1 cellular context compared by ENCODE assay signal in the genomic region with DNA sequence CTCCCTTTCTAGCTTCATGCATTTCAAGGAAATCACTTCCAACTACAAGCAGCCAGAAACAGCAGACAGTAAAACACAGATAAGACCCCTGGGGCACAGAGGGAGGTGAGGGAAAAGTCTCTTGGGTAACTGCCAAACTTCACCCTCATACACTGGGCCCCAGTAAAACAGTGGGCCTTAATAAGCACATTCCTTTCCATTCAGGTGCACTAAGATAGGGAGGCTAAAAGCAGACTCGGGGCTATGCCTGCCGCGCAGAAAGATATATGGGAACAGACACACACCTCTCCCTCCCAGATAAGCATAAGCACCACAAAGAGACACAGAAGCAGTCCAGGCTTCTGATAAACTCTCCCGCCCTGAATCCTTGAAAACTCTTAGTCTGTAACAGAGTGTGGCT.
A peak's percentile ranks its signal among the peaks of the same experiment; 100 is the strongest.
TF ChIP-seq lines count a peak whose summit lies in the region.

No MANE protein-coding gene starts in this region.

TF ChIP-seq in K562, 482 proteins besides CTCF, POLR2A, EP300 and RAD21 (continued from another document and continues in another):
- TF ChIP-seq, protein P1, sequence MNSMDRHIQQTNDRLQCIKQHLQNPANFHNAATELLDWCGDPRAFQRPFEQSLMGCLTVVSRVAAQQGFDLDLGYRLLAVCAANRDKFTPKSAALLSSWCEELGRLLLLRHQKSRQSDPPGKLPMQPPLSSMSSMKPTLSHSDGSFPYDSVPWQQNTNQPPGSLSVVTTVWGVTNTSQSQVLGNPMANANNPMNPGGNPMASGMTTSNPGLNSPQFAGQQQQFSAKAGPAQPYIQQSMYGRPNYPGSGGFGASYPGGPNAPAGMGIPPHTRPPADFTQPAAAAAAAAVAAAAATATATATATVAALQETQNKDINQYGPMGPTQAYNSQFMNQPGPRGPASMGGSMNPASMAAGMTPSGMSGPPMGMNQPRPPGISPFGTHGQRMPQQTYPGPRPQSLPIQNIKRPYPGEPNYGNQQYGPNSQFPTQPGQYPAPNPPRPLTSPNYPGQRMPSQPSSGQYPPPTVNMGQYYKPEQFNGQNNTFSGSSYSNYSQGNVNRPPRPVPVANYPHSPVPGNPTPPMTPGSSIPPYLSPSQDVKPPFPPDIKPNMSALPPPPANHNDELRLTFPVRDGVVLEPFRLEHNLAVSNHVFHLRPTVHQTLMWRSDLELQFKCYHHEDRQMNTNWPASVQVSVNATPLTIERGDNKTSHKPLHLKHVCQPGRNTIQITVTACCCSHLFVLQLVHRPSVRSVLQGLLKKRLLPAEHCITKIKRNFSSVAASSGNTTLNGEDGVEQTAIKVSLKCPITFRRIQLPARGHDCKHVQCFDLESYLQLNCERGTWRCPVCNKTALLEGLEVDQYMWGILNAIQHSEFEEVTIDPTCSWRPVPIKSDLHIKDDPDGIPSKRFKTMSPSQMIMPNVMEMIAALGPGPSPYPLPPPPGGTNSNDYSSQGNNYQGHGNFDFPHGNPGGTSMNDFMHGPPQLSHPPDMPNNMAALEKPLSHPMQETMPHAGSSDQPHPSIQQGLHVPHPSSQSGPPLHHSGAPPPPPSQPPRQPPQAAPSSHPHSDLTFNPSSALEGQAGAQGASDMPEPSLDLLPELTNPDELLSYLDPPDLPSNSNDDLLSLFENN (IDR thresholded peaks at IDR 0.05; ENCODE audit: low read depth in 2 of 2, low read length in 2 of 2) = peak in 1 of 2 experiments; percentile 84; a peak in 2 of 4 replicates
- no peak for TF ChIP-seq ERF (CRISPR knock-in tag; IDR thresholded peaks at IDR 0.05)
- TF ChIP-seq TFAM (CRISPR knock-in tag; conservative IDR thresholded peaks at IDR 0.05) = no peak
- TF ChIP-seq KLF16 (IDR thresholded peaks at IDR 0.05) = peak; percentile 93
- TF ChIP-seq ETV6 (IDR thresholded peaks at IDR 0.05; ENCODE audit: borderline replicate concordance in 1 of 2, low read depth in 2 of 2, low read length in 1 of 2) = 0 out of 4 replicates have a peak, but pooled peaks of 1 of the 2 experiments have one; percentile 65
- no peak for TF ChIP-seq ETV6 (CRISPR knock-in tag; IDR thresholded peaks at IDR 0.05; ENCODE audit: borderline replicate concordance)
- no peak for TF ChIP-seq ZNF134 (CRISPR knock-in tag; conservative IDR thresholded peaks at IDR 0.05)
- TF ChIP-seq ZNF3 (CRISPR knock-in tag; IDR thresholded peaks at IDR 0.05) = no peak
- TF ChIP-seq, protein P2, sequence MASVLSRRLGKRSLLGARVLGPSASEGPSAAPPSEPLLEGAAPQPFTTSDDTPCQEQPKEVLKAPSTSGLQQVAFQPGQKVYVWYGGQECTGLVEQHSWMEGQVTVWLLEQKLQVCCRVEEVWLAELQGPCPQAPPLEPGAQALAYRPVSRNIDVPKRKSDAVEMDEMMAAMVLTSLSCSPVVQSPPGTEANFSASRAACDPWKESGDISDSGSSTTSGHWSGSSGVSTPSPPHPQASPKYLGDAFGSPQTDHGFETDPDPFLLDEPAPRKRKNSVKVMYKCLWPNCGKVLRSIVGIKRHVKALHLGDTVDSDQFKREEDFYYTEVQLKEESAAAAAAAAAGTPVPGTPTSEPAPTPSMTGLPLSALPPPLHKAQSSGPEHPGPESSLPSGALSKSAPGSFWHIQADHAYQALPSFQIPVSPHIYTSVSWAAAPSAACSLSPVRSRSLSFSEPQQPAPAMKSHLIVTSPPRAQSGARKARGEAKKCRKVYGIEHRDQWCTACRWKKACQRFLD (CRISPR knock-in tag; IDR thresholded peaks at IDR 0.05) = no peak
- no peak for TF ChIP-seq RBM39 (optimal IDR thresholded peaks at IDR 0.05; ENCODE audit: low read depth, low read length)
- peak; percentile 75; the same call in 1 of the 2 replicates for TF ChIP-seq TARDBP (IDR thresholded peaks at IDR 0.05)
- TF ChIP-seq, protein P3, sequence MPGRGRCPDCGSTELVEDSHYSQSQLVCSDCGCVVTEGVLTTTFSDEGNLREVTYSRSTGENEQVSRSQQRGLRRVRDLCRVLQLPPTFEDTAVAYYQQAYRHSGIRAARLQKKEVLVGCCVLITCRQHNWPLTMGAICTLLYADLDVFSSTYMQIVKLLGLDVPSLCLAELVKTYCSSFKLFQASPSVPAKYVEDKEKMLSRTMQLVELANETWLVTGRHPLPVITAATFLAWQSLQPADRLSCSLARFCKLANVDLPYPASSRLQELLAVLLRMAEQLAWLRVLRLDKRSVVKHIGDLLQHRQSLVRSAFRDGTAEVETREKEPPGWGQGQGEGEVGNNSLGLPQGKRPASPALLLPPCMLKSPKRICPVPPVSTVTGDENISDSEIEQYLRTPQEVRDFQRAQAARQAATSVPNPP (IDR thresholded peaks at IDR 0.05; ENCODE audit: borderline replicate concordance, insufficient read depth, insufficient read length) = no peak
- TF ChIP-seq ARID2 (IDR thresholded peaks at IDR 0.05) = no peak
- TF ChIP-seq, protein P4, sequence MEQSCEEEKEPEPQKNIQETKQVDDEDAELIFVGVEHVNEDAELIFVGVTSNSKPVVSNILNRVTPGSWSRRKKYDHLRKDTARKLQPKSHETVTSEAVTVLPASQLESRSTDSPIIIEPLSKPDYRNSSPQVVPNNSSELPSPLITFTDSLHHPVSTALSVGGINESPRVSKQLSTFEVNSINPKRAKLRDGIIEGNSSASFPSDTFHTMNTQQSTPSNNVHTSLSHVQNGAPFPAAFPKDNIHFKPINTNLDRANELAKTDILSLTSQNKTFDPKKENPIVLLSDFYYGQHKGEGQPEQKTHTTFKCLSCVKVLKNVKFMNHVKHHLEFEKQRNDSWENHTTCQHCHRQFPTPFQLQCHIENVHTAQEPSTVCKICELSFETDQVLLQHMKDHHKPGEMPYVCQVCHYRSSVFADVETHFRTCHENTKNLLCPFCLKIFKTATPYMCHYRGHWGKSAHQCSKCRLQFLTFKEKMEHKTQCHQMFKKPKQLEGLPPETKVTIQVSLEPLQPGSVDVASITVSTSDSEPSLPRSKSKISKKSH (CRISPR knock-in tag; IDR thresholded peaks at IDR 0.05) = no peak
- TF ChIP-seq, protein P5, sequence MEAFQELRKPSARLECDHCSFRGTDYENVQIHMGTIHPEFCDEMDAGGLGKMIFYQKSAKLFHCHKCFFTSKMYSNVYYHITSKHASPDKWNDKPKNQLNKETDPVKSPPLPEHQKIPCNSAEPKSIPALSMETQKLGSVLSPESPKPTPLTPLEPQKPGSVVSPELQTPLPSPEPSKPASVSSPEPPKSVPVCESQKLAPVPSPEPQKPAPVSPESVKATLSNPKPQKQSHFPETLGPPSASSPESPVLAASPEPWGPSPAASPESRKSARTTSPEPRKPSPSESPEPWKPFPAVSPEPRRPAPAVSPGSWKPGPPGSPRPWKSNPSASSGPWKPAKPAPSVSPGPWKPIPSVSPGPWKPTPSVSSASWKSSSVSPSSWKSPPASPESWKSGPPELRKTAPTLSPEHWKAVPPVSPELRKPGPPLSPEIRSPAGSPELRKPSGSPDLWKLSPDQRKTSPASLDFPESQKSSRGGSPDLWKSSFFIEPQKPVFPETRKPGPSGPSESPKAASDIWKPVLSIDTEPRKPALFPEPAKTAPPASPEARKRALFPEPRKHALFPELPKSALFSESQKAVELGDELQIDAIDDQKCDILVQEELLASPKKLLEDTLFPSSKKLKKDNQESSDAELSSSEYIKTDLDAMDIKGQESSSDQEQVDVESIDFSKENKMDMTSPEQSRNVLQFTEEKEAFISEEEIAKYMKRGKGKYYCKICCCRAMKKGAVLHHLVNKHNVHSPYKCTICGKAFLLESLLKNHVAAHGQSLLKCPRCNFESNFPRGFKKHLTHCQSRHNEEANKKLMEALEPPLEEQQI (IDR thresholded peaks at IDR 0.05) = peak; percentile 88
- TF ChIP-seq MTA1 (IDR thresholded peaks at IDR 0.05; ENCODE audit: borderline replicate concordance) = peak; percentile 88
- TF ChIP-seq ZFP1 (CRISPR knock-in tag; IDR thresholded peaks at IDR 0.05) = no peak
- TF ChIP-seq TRIM24 (IDR thresholded peaks at IDR 0.05) = peak; percentile 96 to 98
- TF ChIP-seq MAFF (IDR thresholded peaks at IDR 0.05; ENCODE audit: low read length) = peak; percentile 50; the same call in 1 of the 2 replicates
- no peak for TF ChIP-seq CEBPG (CRISPR knock-in tag; IDR thresholded peaks at IDR 0.05)
- TF ChIP-seq CEBPG (tag; conservative IDR thresholded peaks at IDR 0.05 in 1 of 2, IDR thresholded peaks at IDR 0.05 in 1 of 2) = no peak
- TF ChIP-seq STAT5A (IDR thresholded peaks at IDR 0.05; ENCODE audit: borderline replicate concordance, low read length) = peak; percentile 89
- TF ChIP-seq GATAD2A (IDR thresholded peaks at IDR 0.05) = peak; percentile 96
- TF ChIP-seq EWSR1 (IDR thresholded peaks at IDR 0.05; ENCODE audit: borderline replicate concordance, low read depth, partially characterized antibody) = no peak
- TF ChIP-seq, protein P6, sequence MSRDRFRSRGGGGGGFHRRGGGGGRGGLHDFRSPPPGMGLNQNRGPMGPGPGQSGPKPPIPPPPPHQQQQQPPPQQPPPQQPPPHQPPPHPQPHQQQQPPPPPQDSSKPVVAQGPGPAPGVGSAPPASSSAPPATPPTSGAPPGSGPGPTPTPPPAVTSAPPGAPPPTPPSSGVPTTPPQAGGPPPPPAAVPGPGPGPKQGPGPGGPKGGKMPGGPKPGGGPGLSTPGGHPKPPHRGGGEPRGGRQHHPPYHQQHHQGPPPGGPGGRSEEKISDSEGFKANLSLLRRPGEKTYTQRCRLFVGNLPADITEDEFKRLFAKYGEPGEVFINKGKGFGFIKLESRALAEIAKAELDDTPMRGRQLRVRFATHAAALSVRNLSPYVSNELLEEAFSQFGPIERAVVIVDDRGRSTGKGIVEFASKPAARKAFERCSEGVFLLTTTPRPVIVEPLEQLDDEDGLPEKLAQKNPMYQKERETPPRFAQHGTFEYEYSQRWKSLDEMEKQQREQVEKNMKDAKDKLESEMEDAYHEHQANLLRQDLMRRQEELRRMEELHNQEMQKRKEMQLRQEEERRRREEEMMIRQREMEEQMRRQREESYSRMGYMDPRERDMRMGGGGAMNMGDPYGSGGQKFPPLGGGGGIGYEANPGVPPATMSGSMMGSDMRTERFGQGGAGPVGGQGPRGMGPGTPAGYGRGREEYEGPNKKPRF (IDR thresholded peaks at IDR 0.05; ENCODE audit: low read depth, low read length) = no peak
- TF ChIP-seq POLR2H (tag; IDR thresholded peaks at IDR 0.05; ENCODE audit: low read depth) = no peak
- TF ChIP-seq RFX5 (IDR thresholded peaks at IDR 0.05; ENCODE audit: low read depth, low read length) = no peak
- TF ChIP-seq POLR3A (IDR thresholded peaks at IDR 0.05; ENCODE audit: borderline replicate concordance, extremely low read depth, insufficient read depth, insufficient read length) = no peak
- no peak for TF ChIP-seq PRMT5 (CRISPR knock-in tag; IDR thresholded peaks at IDR 0.05)
- TF ChIP-seq CC2D1A (IDR thresholded peaks at IDR 0.05) = peak; percentile 97; the same call in 1 of the 2 replicates
- TF ChIP-seq PHB (CRISPR knock-in tag; IDR thresholded peaks at IDR 0.05) = no peak
- no peak for TF ChIP-seq BMI1 (IDR thresholded peaks at IDR 0.05; ENCODE audit: low read length)
- no peak for TF ChIP-seq ZNF696 (CRISPR knock-in tag; conservative IDR thresholded peaks at IDR 0.05)
- TF ChIP-seq, protein P7, sequence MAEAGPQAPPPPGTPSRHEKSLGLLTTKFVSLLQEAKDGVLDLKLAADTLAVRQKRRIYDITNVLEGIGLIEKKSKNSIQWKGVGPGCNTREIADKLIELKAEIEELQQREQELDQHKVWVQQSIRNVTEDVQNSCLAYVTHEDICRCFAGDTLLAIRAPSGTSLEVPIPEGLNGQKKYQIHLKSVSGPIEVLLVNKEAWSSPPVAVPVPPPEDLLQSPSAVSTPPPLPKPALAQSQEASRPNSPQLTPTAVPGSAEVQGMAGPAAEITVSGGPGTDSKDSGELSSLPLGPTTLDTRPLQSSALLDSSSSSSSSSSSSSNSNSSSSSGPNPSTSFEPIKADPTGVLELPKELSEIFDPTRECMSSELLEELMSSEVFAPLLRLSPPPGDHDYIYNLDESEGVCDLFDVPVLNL (CRISPR knock-in tag; IDR thresholded peaks at IDR 0.05; ENCODE audit: low read depth) = no peak
- TF ChIP-seq ILK (tag; IDR thresholded peaks at IDR 0.05; ENCODE audit: borderline replicate concordance, low read depth) = no peak
- TF ChIP-seq ZKSCAN3 (CRISPR knock-in tag; IDR thresholded peaks at IDR 0.05) = no peak
- TF ChIP-seq CBX3 (IDR thresholded peaks at IDR 0.05; ENCODE audit: borderline replicate concordance in 1 of 2, low read length in 2 of 2) = peak in 1 of 2 experiments; percentile 66; a peak in 1 of 3 replicates
- no peak for TF ChIP-seq ZSCAN29 (IDR thresholded peaks at IDR 0.05)
- no peak for TF ChIP-seq HNRNPH1 (optimal IDR thresholded peaks at IDR 0.05; ENCODE audit: low read depth, low read length)
- no peak for TF ChIP-seq ZNF212 (CRISPR knock-in tag; IDR thresholded peaks at IDR 0.05)
- TF ChIP-seq, protein P8, sequence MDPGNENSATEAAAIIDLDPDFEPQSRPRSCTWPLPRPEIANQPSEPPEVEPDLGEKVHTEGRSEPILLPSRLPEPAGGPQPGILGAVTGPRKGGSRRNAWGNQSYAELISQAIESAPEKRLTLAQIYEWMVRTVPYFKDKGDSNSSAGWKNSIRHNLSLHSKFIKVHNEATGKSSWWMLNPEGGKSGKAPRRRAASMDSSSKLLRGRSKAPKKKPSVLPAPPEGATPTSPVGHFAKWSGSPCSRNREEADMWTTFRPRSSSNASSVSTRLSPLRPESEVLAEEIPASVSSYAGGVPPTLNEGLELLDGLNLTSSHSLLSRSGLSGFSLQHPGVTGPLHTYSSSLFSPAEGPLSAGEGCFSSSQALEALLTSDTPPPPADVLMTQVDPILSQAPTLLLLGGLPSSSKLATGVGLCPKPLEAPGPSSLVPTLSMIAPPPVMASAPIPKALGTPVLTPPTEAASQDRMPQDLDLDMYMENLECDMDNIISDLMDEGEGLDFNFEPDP (CRISPR knock-in tag; IDR thresholded peaks at IDR 0.05) = no peak
- TF ChIP-seq ELF1 (tag; IDR thresholded peaks at IDR 0.05) = no peak
- no peak for TF ChIP-seq HNRNPLL (IDR thresholded peaks at IDR 0.05; ENCODE audit: low read depth, low read length, poor library complexity, severe bottlenecking)
- no peak for TF ChIP-seq KLF1 (tag; IDR thresholded peaks at IDR 0.05)
